8 cellular contexts compared by ENCODE assay signal in the genomic region with DNA sequence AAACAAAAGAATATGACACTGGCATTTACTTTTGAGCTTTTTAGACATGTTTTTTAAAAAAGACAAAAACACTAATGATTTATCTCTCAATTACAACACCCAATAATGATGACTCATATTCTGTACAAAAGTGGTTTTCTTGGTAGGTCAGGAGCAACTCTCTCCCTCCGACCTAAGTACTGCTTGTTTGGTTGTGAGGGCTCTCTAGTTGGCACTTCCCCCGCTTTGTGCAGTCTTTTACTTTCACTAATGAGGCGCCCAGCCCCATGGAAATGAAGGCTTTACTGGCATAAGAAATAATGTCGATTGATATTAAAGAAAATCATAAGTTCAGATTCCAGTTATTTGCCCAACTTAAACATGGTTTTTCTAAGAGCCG. TPM values are rescaled to one million over a fixed set of nuclear protein-coding genes. Genes with fewer than 3 reads are reported as not detected.
DNase-seq lines count a peak whose midpoint lies in the region; ATAC-seq and TF ChIP-seq lines count a peak whose summit lies in the region.

No MANE protein-coding gene starts in this region.

- H3K9me3 Mint-ChIP-seq in stimulated activated memory B cell treated with anti-CD40 and anti-IgM and Interleukin-4, amounts not matched to agents 10 μg/mL and 1 μg/mL and 100 μg/mL, for 72 hours: no peaks in the 10 kb centered on the region

- H3K4me1 ChIP-seq in PC-3 (ENCODE audit: insufficient read depth, low read length) (peaks cover 8% of the 10 kb centered on the region), adipocyte (ENCODE audit: control insufficient read depth, insufficient read depth, low read length) (peaks cover 27% of the 10 kb centered on the region)

- H3K27me3 ChIP-seq in PC-3 (ENCODE audit: low read length): no peaks in the 10 kb centered on the region
- H3K27me3 ChIP-seq in adipocyte (replicated peaks; ENCODE audit: control insufficient read depth, insufficient read depth, low read length): no peaks in the 10 kb centered on the region

- CTCF ChIA-PET in PC-3 (lab: Charles Lee): no interaction called here

- H3K4me2 ChIP-seq in PC-3 (ENCODE audit: low read length): peak overlapping the region; percentile 95

- H3K79me2 ChIP-seq in PC-3 (ENCODE audit: low read length): peaks cover 50% of the 10 kb centered on the region

- peak; percentile 33 for ATAC-seq in HG02981 (IDR thresholded peaks at IDR 0.05; ENCODE audit: unreplicated experiment)
- ATAC-seq in PC-3: no peak
- ATAC-seq in stimulated activated memory B cell treated with anti-CD40 and anti-IgM and Interleukin-4, amounts not matched to agents 10 μg/mL and 1 μg/mL and 100 μg/mL, for 72 hours: peak; percentile 50
- ATAC-seq in HG02642 (IDR thresholded peaks at IDR 0.05; ENCODE audit: poor library complexity, unreplicated experiment): no peak

- DNase-seq in A172 (ENCODE audit: low spot score): peak; percentile 50
- peak; percentile 22 for DNase-seq in GM04503 (ENCODE audit: low read depth)
- DNase-seq in PC-3: peak; percentile 16
- peak; percentile 14 for DNase-seq in adipocyte (ENCODE audit: low read depth)
- peak; percentile 75 for DNase-seq in iris pigment epithelial cell (ENCODE audit: low read depth)

- peak overlapping the region; percentile 95 for H3K4me3 ChIP-seq in PC-3 (ENCODE audit: low read length)
- H3K4me3 ChIP-seq in adipocyte (ENCODE audit: low read length): peak overlapping the region; percentile 96

- intact Hi-C loops in PC-3 (cut with micrococcal nuclease): no loop called here

- H3K9ac ChIP-seq in PC-3 (ENCODE audit: low read length) (peak overlapping the region; percentile 83; the same call in 1 of the 2 replicates), adipocyte (ENCODE audit: low read length) (peak overlapping the region; percentile 96)

- H3K9me2 ChIP-seq in PC-3 (replicated peaks; ENCODE audit: low read length): no peaks in the 10 kb centered on the region

- no peak overlapping the region for H3K27ac ChIP-seq in PC-3 (ENCODE audit: low read length)

- no peaks in the 10 kb centered on the region for H3K27me3 Mint-ChIP-seq in stimulated activated memory B cell treated with anti-CD40 and anti-IgM and Interleukin-4, amounts not matched to agents 10 μg/mL and 1 μg/mL and 100 μg/mL, for 72 hours

- peaks cover 30% of the 10 kb centered on the region for H3K36me3 Mint-ChIP-seq in stimulated activated memory B cell treated with anti-CD40 and anti-IgM and Interleukin-4, amounts not matched to agents 10 μg/mL and 1 μg/mL and 100 μg/mL, for 72 hours

- H3K36me3 ChIP-seq in PC-3 (ENCODE audit: low read depth, low read length): no peaks in the 10 kb centered on the region
- peaks cover 3% of the 10 kb centered on the region for H3K36me3 ChIP-seq in adipocyte (ENCODE audit: control insufficient read depth, insufficient read depth, low read length, severe bottlenecking)

- no peaks in the 10 kb centered on the region for H4K20me1 ChIP-seq in PC-3 (ENCODE audit: low read length)

- POLR2A ChIA-PET in PC-3 (lab: Charles Lee; ENCODE audit: unreplicated experiment): no interaction called here

- BruUV-seq in PC-3 (replicated peaks; lab: Mats Ljungman, UMichigan): no TSS peak

- TF ChIP-seq CTCF in PC-3 (conservative IDR thresholded peaks at IDR 0.05; ENCODE audit: low read depth, low read length): no peak

- no peaks in the 10 kb centered on the region for H3K9me3 ChIP-seq in PC-3 (ENCODE audit: low read length)
- no peaks in the 10 kb centered on the region for H3K9me3 ChIP-seq in adipocyte (ENCODE audit: control insufficient read depth, low read length)

- H3F3A ChIP-seq in PC-3 (ENCODE audit: low read length, unreplicated experiment): no peaks in the 10 kb centered on the region

- H3K4me3 Mint-ChIP-seq in stimulated activated memory B cell treated with anti-CD40 and anti-IgM and Interleukin-4, amounts not matched to agents 10 μg/mL and 1 μg/mL and 100 μg/mL, for 72 hours: peak overlapping the region; percentile 95

- peaks cover 40% of the 10 kb centered on the region for H3K4me1 Mint-ChIP-seq in stimulated activated memory B cell treated with anti-CD40 and anti-IgM and Interleukin-4, amounts not matched to agents 10 μg/mL and 1 μg/mL and 100 μg/mL, for 72 hours

- no peak overlapping the region for H2AFZ ChIP-seq in PC-3 (ENCODE audit: low read length)

- peak overlapping the region; percentile 91 for H3K27ac Mint-ChIP-seq in stimulated activated memory B cell treated with anti-CD40 and anti-IgM and Interleukin-4, amounts not matched to agents 10 μg/mL and 1 μg/mL and 100 μg/mL, for 72 hours

RNA-seq across cellular contexts. Expression of gene KPNA5, which starts 1.3 kb away (rescaled TPM):
- 5.2 and 6.0 TPM in 2 replicates for total RNA-seq in A172 (2014; rRNA removed; shearing (Covaris generic))
- total RNA-seq in PC-3 (2014; rRNA removed): 4.9 and 5.5 TPM in 2 replicates

RNA-seq across cellular contexts. Expression of gene ZUP1, which starts 13.8 kb away (rescaled TPM):
- total RNA-seq in A172 (2014; rRNA removed; shearing (Covaris generic)): 19.0 and 20.1 TPM in 2 replicates
- 2.7 and 6.3 TPM in 2 replicates for total RNA-seq in PC-3 (2014; rRNA removed)

Comparison
In these comparisons a context has a peak if more than half of its experiments do, and no peak if none do; other contexts are left out.
1. DNase-seq: peak in every context shown above with its lines; median percentile 75 in iris pigment epithelial cell; 50 in A172; 22 in GM04503; 16 in PC-3; 14 in adipocyte.
2. ATAC-seq: peak in HG02981 (single experiment) and stimulated activated memory B cell treated with anti-CD40 and anti-IgM and Interleukin-4, amounts not matched to agents 10 μg/mL and 1 μg/mL and 100 μg/mL, for 72 hours (single experiment); none in PC-3 (single experiment) and HG02642 (single experiment).